ENCODE assay signal across 7 cellular contexts in genomic region chr16:22898874-22899348, GRCh38.
DNase-seq lines count a peak whose midpoint lies in the region; ATAC-seq and TF ChIP-seq lines count a peak whose summit lies in the region.

No MANE protein-coding gene starts in this region.

- H3K27ac ChIP-seq in caudate nucleus (ENCODE audit: low read depth, low read length), result no peak overlapping the region

- no peaks in the 10 kb centered on the region for H3K27me3 ChIP-seq in kidney epithelial cell (ENCODE audit: control insufficient read depth, insufficient read depth, low read length)

- CTCF ChIA-PET in GM10248 (lab: Yijun Ruan, JAX), result interaction anchor here (0.7 to 1.8 kb wide), 9 partner anchors 9 to 162 kb away, joined by 3 to 7 read pairs (median 4); no protein-coding TSS in a partner anchor

- H3K36me3 ChIP-seq in kidney epithelial cell (ENCODE audit: control insufficient read depth, insufficient read depth, low read length), result no peaks in the 10 kb centered on the region

- peak; percentile 28 for DNase-seq in GM10248 (ENCODE audit: extremely low spot score)
- DNase-seq in NCI-H1092 (lab: John Stamatoyannopoulos, UW), result peak; percentile 75
- peak; percentile 5 for DNase-seq in T-helper 9 cell
- peak in 56 of 61 donors; percentile 3 to 77 (median 50) for DNase-seq in caudate nucleus (lab: John Stamatoyannopoulos, UW)
- DNase-seq in kidney epithelial cell (ENCODE audit: low read depth), result peak; percentile 29
- DNase-seq in stimulated activated CD4-positive, alpha-beta T cell treated with anti-CD3 and anti-CD28 coated beads, Interleukin-2, amount 100 ng/mL, for 24 hours, result peak; percentile 45 to 62

- peak; percentile 44 for TF ChIP-seq CTCF in GM10248 (IDR thresholded peaks at IDR 0.05; ENCODE audit: control extremely low read depth, extremely low read depth, low read depth, missing control alignments)
- TF ChIP-seq CTCF in kidney epithelial cell (IDR thresholded peaks at IDR 0.05; ENCODE audit: insufficient read depth, low read length, poor library complexity, severe bottlenecking), result peak; percentile 81

- POLR2A ChIA-PET in GM10248 (lab: Yijun Ruan, JAX), result no interaction called here

- no peak for ATAC-seq in GM19035 (IDR thresholded peaks at IDR 0.05; ENCODE audit: unreplicated experiment)

- no peak overlapping the region for H3K4me3 ChIP-seq in kidney epithelial cell (ENCODE audit: low read depth, low read length)

Comparison
In these comparisons a context has a peak if more than half of its experiments do, and no peak if none do; other contexts are left out.
1. DNase-seq: peak in every context shown above with its lines; median percentile 75 in NCI-H1092; 54 in stimulated activated CD4-positive, alpha-beta T cell treated with anti-CD3 and anti-CD28 coated beads, Interleukin-2, amount 100 ng/mL, for 24 hours; 50 in caudate nucleus; 29 in kidney epithelial cell; 28 in GM10248; 5 in T-helper 9 cell.